In the genomic region with DNA sequence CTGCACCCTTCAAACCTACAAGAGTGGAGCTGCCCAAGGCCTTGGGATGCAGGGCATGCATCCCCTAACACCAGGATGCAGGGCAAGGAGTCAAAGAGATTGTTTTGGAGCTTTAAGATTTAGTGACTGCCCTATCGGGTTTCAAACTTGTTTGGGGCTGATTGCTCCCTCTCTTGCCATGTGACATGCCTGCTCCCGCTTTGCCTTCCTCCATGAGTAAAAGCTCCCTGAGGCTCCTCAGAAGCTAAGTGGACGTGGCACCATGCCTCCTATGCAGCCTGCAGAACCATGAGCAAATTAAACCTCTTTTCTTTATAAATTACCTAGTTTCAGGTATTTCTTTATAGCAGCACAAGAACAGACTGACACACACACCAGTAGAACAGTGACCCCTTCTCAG, we compare ENCODE assay signal across 9 cellular contexts. TPM values are rescaled to one million over a fixed set of nuclear protein-coding genes. Genes with fewer than 3 reads are reported as not detected.
"Had no signal": no experiment of that assay in that cellular context is flagged by ENCODE, and none has a peak within 500 bp of the region (broad histone marks: within the 10 kb centered on the region; RNA-seq: fewer than 3 reads in every experiment).

No MANE protein-coding gene starts in this region.

- DNase-seq: GOT3, H9, HCEC 1CT, IMR-90, KG1 had no signal

- H3K27ac Mint-ChIP-seq: H9 had no signal

- FAIRE-seq: H54, HTR-8/SVneo, K562 had no signal

- H3K4me3 Mint-ChIP-seq: H9 had no signal

- ATAC-seq: K562 had no signal

- H3K4me3 ChIP-seq: K562 had no signal

RNA-seq across cellular contexts. Expression of gene CSF2RB, which starts 15.8 kb away (rescaled TPM):
- total RNA-seq: H9, HT-29, IMR-90 had no signal
- polyA plus RNA-seq: IMR-90 had no signal

RNA-seq across cellular contexts. Expression of gene NCF4, which starts 36.8 kb away (rescaled TPM):
- total RNA-seq: H9, HT-29, IMR-90 had no signal
- polyA plus RNA-seq: IMR-90 had no signal
